Comparison of ENCODE assay signal across 1 cellular context in the genomic region with DNA sequence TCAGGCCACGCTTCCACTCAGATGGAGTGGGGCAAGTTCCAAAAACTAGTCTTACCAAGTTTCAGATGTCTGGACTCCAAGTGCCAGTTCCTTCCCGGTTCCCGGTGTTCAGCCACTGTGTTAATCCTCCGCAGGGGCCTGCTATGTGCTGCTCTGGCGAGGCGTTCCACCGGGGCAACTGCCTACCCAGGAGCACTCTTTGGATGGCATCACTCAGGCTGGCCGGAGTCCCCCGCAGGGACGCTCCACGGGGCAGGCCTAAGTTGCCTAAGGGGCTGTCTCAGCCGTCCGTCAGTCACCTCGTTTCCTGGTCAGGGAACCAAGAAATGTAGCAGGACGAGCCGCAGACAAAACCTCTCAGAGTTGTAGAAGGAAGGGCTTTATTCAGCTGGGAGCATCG.
TF ChIP-seq lines count a peak whose summit lies in the region.

No MANE protein-coding gene starts in this region.

TF ChIP-seq in SK-N-SH, 30 proteins besides CTCF, POLR2A, EP300 and RAD21 (continued from another document):
- no peak for TF ChIP-seq TAF1 (IDR thresholded peaks at IDR 0.05; ENCODE audit: borderline replicate concordance, low read depth, low read length)
- no peak for TF ChIP-seq GABPA (IDR thresholded peaks at IDR 0.05; ENCODE audit: low read depth)
- TF ChIP-seq, protein P1, sequence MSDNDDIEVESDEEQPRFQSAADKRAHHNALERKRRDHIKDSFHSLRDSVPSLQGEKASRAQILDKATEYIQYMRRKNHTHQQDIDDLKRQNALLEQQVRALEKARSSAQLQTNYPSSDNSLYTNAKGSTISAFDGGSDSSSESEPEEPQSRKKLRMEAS (IDR thresholded peaks at IDR 0.05; ENCODE audit: low read depth) = no peak
- TF ChIP-seq USF1 (IDR thresholded peaks at IDR 0.05; ENCODE audit: borderline replicate concordance, low read depth) = no peak
- TF ChIP-seq, protein P2, sequence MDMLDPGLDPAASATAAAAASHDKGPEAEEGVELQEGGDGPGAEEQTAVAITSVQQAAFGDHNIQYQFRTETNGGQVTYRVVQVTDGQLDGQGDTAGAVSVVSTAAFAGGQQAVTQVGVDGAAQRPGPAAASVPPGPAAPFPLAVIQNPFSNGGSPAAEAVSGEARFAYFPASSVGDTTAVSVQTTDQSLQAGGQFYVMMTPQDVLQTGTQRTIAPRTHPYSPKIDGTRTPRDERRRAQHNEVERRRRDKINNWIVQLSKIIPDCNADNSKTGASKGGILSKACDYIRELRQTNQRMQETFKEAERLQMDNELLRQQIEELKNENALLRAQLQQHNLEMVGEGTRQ (IDR thresholded peaks at IDR 0.05; ENCODE audit: borderline replicate concordance, low read depth, low read length) = no peak
- no peak for TF ChIP-seq IRF3 (IDR thresholded peaks at IDR 0.05; ENCODE audit: low read depth, low read length)
- TF ChIP-seq PBX3 (IDR thresholded peaks at IDR 0.05) = no peak
- no peak for TF ChIP-seq RFX5 (IDR thresholded peaks at IDR 0.05; ENCODE audit: low read length)
- TF ChIP-seq YY1 (IDR thresholded peaks at IDR 0.05; ENCODE audit: low read depth) = no peak
